ENCODE assay signal across 18 cellular contexts in genomic region chr9:94150890-94151660, GRCh38.
DNase-seq lines count a peak whose midpoint lies in the region; ATAC-seq and TF ChIP-seq lines count a peak whose summit lies in the region.
"Had no signal": no experiment of that assay in that cellular context is flagged by ENCODE, and none has a peak within 500 bp of the region (broad histone marks: within the 10 kb centered on the region; RNA-seq: fewer than 3 reads in every experiment).

No MANE protein-coding gene starts in this region.

- no peaks in the 10 kb centered on the region for H3K27me3 Mint-ChIP-seq in mesothelial cell of epicardium (ENCODE audit: low read depth)
- H3K27me3 Mint-ChIP-seq: T-helper 17 cell had no signal

- no peaks in the 10 kb centered on the region for H3K27me3 ChIP-seq in esophagus muscularis mucosa
- H3K27me3 ChIP-seq: breast epithelium had no signal

- no peak for TF ChIP-seq EP300 in esophagus muscularis mucosa (IDR thresholded peaks at IDR 0.05)

- H3K4me1 ChIP-seq in esophagus muscularis mucosa, result peaks cover 0 to 1% (median 1%) of the 10 kb centered on the region in 4 donors
- H3K4me1 ChIP-seq: breast epithelium had no signal

- H3K4me3 Mint-ChIP-seq in mesothelial cell of epicardium, result no peak overlapping the region
- H3K4me3 Mint-ChIP-seq: T-helper 17 cell had no signal

- DNase-seq in left ventricle myocardium superior, result no peak
- DNase-seq in left cardiac atrium, result no peak
- peak; percentile 70 for DNase-seq in esophagus muscularis mucosa (ENCODE audit: extremely low spot score)
- DNase-seq in mesothelial cell of epicardium (ENCODE audit: low spot score in 2 of 2, unreplicated experiment in 2 of 2), result no peak
- DNase-seq in cortex of kidney (lab: John Stamatoyannopoulos, UW), result no peak
- DNase-seq in islet precursor cell, result no peak
- no peak for DNase-seq in NK-92 (lab: John Stamatoyannopoulos, UW; ENCODE audit: unreplicated experiment)
- no peak for DNase-seq in T-helper 2 cell
- DNase-seq: activated CD4-positive, alpha-beta T cell treated with anti-CD3 and anti-CD28 coated beads, Interleukin-2, amount 50 U/mL, for 1 hour; activated CD8-positive, alpha-beta memory T cell treated with anti-CD3 and anti-CD28 coated beads, Interleukin-2, amount 50 U/mL, for 4 hours; activated effector memory CD4-positive, alpha-beta T cell treated with Interleukin-2 at 50 U/mL for 16 hours; kidney; NCI-H1694; SHP77; stimulated activated CD8-positive, alpha-beta memory T cell treated with anti-CD3 and anti-CD28 coated beads, Interleukin-4, amount 100 ng/mL, for 48 hours; T-helper 17 cell had no signal

- H3K4me3 ChIP-seq in esophagus muscularis mucosa, result no peak overlapping the region
- H3K4me3 ChIP-seq: breast epithelium had no signal

- H3K4me1 Mint-ChIP-seq in mesothelial cell of epicardium, result peaks cover 10% of the 10 kb centered on the region

- peaks cover 7% of the 10 kb centered on the region for H3K9me3 Mint-ChIP-seq in mesothelial cell of epicardium

- no peak for TF ChIP-seq CTCF in esophagus muscularis mucosa (IDR thresholded peaks at IDR 0.05)
- TF ChIP-seq CTCF in mesothelial cell of epicardium (IDR thresholded peaks at IDR 0.05; ENCODE audit: unreplicated experiment), result no peak

- intact Hi-C loops in left ventricle myocardium superior (cut with micrococcal nuclease) (no loop called here), left cardiac atrium (cut with DNase I) (no loop called here), esophagus muscularis mucosa (cut with DNase I) (no loop called here)

- H3K27ac Mint-ChIP-seq in mesothelial cell of epicardium, result peak overlapping the region; percentile 59
- H3K27ac Mint-ChIP-seq: T-helper 17 cell had no signal

- no peak for TF ChIP-seq POLR2A in esophagus muscularis mucosa (IDR thresholded peaks at IDR 0.05; ENCODE audit: low read depth)

- ATAC-seq in left ventricle myocardium superior (peak; percentile 29), left cardiac atrium (no peak)
- ATAC-seq: T-helper 17 cell had no signal

- H3K36me3 ChIP-seq in esophagus muscularis mucosa, result no peaks in the 10 kb centered on the region
- H3K36me3 ChIP-seq: breast epithelium had no signal

- no peak overlapping the region for H3K27ac ChIP-seq in esophagus muscularis mucosa (replicated peaks in 1 of 4)
- H3K27ac ChIP-seq: C4-2B had no signal

- H3K36me3 Mint-ChIP-seq in mesothelial cell of epicardium, result no peaks in the 10 kb centered on the region

- 71% methylated on average over 11 of the region's 11 CpGs for WGBS in esophagus muscularis mucosa

- no peaks in the 10 kb centered on the region for H3K9me3 ChIP-seq in esophagus muscularis mucosa
- H3K9me3 ChIP-seq: breast epithelium had no signal
